9 cellular contexts compared by ENCODE assay signal in genomic region chr3:58173670-58174472, GRCh38. TPM values are rescaled to one million over a fixed set of nuclear protein-coding genes. Genes with fewer than 3 reads are reported as not detected.
DNase-seq lines count a peak whose midpoint lies in the region; ATAC-seq, FAIRE-seq and TF ChIP-seq lines count a peak whose summit lies in the region.
"Had no signal": no experiment of that assay in that cellular context is flagged by ENCODE, and none has a peak within 500 bp of the region (broad histone marks: within the 10 kb centered on the region; RNA-seq: fewer than 3 reads in every experiment).

No MANE protein-coding gene starts in this region.

- no peak for TF ChIP-seq POLR2A in GM12878 (IDR thresholded peaks at IDR 0.05; ENCODE audit: low read depth, low read length)

- H3K4me1 ChIP-seq in GM12878 (ENCODE audit: control insufficient read depth, insufficient read depth, low read length) (peaks cover 11% of the 10 kb centered on the region), lower lobe of right lung (peaks cover 50% of the 10 kb centered on the region)

- H3K9me3 ChIP-seq in AG04450 (ENCODE audit: control insufficient read depth, insufficient read depth, low read length): no peaks in the 10 kb centered on the region
- no peaks in the 10 kb centered on the region for H3K9me3 ChIP-seq in GM12878 (replicated peaks; ENCODE audit: control insufficient read depth, insufficient read depth, low read length)
- H3K9me3 ChIP-seq in lower lobe of right lung: no peaks in the 10 kb centered on the region
- H3K9me3 ChIP-seq: adrenal gland had no signal

- intact Hi-C loops in GM12878 (cut with micrococcal nuclease; ENCODE audit: unreplicated experiment) (loop anchor here (1.0 kb wide), 1 partner anchor 166 kb away; the partner anchor contains the start of gene FLNB), lower lobe of right lung (cut with DNase I) (no loop called here)

- RAD21 ChIA-PET in GM12878 (lab: Charles Lee; ENCODE audit: unreplicated experiment): interaction anchor here (0.7 to 1.5 kb wide), 7 partner anchors 43 to 211 kb away, joined by 3 to 6 read pairs (median 3); partner anchors contain the start of gene FLNB

- H3K4me3 ChIP-seq in AG04450 (ENCODE audit: low read depth, low read length) (no peak overlapping the region), GM12878 (no peak overlapping the region), lower lobe of right lung (no peak overlapping the region)
- H3K4me3 ChIP-seq: adrenal gland had no signal

- SMC1A ChIA-PET in GM12878 (lab: Charles Lee; ENCODE audit: uncharacterized antibody, unreplicated experiment): interaction anchor here (0.6 to 1.9 kb wide), 9 partner anchors 8 to 211 kb away, joined by 3 to 15 read pairs (median 4); partner anchors contain the start of gene FLNB

- no peak for TF ChIP-seq EP300 in GM12878 (IDR thresholded peaks at IDR 0.05; ENCODE audit: borderline replicate concordance in 1 of 2, control insufficient read depth in 1 of 2, low read depth in 2 of 2, low read length in 2 of 2)

- no peaks in the 10 kb centered on the region for H3K27me3 ChIP-seq in AG04450 (ENCODE audit: control insufficient read depth, insufficient read depth, low read length)
- H3K27me3 ChIP-seq in GM12878 (replicated peaks in 1 of 2; ENCODE audit: control insufficient read depth in 2 of 2, insufficient read depth in 2 of 2, low read length in 1 of 2): no peaks in the 10 kb centered on the region
- H3K27me3 ChIP-seq in lower lobe of right lung (ENCODE audit: low read depth): no peaks in the 10 kb centered on the region
- H3K27me3 ChIP-seq: adrenal gland had no signal

- 54% methylated on average over 12 of the region's 12 CpGs for WGBS in GM12878 (ENCODE audit: insufficient coverage, insufficient replicate concordance, low lambda C conversion rate, missing lambda C conversion rate)

- peak; percentile 74 for TF ChIP-seq RAD21 in GM12878 (IDR thresholded peaks at IDR 0.05; ENCODE audit: insufficient read depth, low read depth, low read length)

- no peak overlapping the region for H3K4me2 ChIP-seq in GM12878 (ENCODE audit: control insufficient read depth, insufficient read depth)

- in situ Hi-C loops in GM12878 (cut with MboI): no loop called here

- FAIRE-seq in GM12878 (lab: Jason Lieb, UNC): no peak

- peak; percentile 50 for ATAC-seq in GM18867 (IDR thresholded peaks at IDR 0.05; ENCODE audit: unreplicated experiment)
- ATAC-seq in GM12878: peak; percentile 58
- ATAC-seq in lower lobe of right lung: peak; percentile 14 to 24
- no peak for ATAC-seq in HG02884 (IDR thresholded peaks at IDR 0.05; ENCODE audit: unreplicated experiment)
- no peak for ATAC-seq in GM18858 (IDR thresholded peaks at IDR 0.05; ENCODE audit: unreplicated experiment)

- H3K79me2 ChIP-seq in GM12878 (ENCODE audit: control insufficient read depth, insufficient read depth, low read length): no peaks in the 10 kb centered on the region

- DNase-seq in AG04450 (ENCODE audit: low read depth, low spot score) (no peak), NCI-H69 (lab: John Stamatoyannopoulos, UW) (peak; percentile 63), GM12878 (ENCODE audit: low read depth, low spot score) (no peak), lower lobe of right lung (no peak), cerebellar cortex (ENCODE audit: low spot score) (no peak)

- BruUV-seq in GM12878 (replicated peaks; lab: Mats Ljungman, UMichigan): no TSS peak

- H2AFZ ChIP-seq in GM12878 (ENCODE audit: control insufficient read depth, low read depth, low read length): no peak overlapping the region

- POLR2A ChIA-PET in AG04450 (lab: Yijun Ruan, JAX) (no interaction called here), GM12878 (lab: Charles Lee) (no interaction called here)

- no peak overlapping the region for H3K27ac ChIP-seq in AG04450 (ENCODE audit: low read depth, low read length)
- H3K27ac ChIP-seq in GM12878 (ENCODE audit: control insufficient read depth, insufficient read depth): no peak overlapping the region
- peak overlapping the region; percentile 68 for H3K27ac ChIP-seq in lower lobe of right lung
- H3K27ac ChIP-seq: adrenal gland had no signal

- TF ChIP-seq CTCF in AG04450 (IDR thresholded peaks at IDR 0.05; ENCODE audit: low read depth, low read length) (peak; percentile 28), GM12878 (IDR thresholded peaks at IDR 0.05 in 2 of 3, conservative IDR thresholded peaks at IDR 0.05 in 1 of 3; ENCODE audit: control insufficient read depth in 2 of 3, extremely low read depth in 1 of 3, insufficient read depth in 1 of 3, low read depth in 3 of 3, low read length in 3 of 3) (peak; percentile 50 to 79 (median 66); a peak in 5 of 6 replicates), lower lobe of right lung (IDR thresholded peaks at IDR 0.05) (peak; percentile 14)

- H3K9ac ChIP-seq in GM12878 (ENCODE audit: control insufficient read depth, insufficient read depth, low read length): no peak overlapping the region

- CTCF ChIA-PET in AG04450 (lab: Charles Lee) (no interaction called here), GM12878 (lab: Yijun Ruan, JAX) (interaction anchor here (0.5 to 6.6 kb wide), 10 partner anchors 7 to 252 kb away, joined by 3 to 62 read pairs (median 4); partner anchors contain the start of genes FLNB, HTD2 and RPP14)

- no peaks in the 10 kb centered on the region for H4K20me1 ChIP-seq in GM12878 (ENCODE audit: control insufficient read depth, insufficient read depth)

- H3K36me3 ChIP-seq in GM12878 (ENCODE audit: control insufficient read depth in 2 of 2, insufficient read depth in 2 of 2, low read length in 1 of 2) (no peaks in the 10 kb centered on the region), lower lobe of right lung (peaks cover 18% of the 10 kb centered on the region)

TF ChIP-seq in GM12878, 131 proteins besides CTCF, POLR2A, EP300 and RAD21:
- TF ChIP-seq FOXM1 (IDR thresholded peaks at IDR 0.05; ENCODE audit: low read depth, low read length) (no peak), EED (IDR thresholded peaks at IDR 0.05; ENCODE audit: low read depth) (no peak), TCF3 (IDR thresholded peaks at IDR 0.05; ENCODE audit: borderline replicate concordance, insufficient read depth, low read depth, low read length) (0 out of 2 replicates have a peak, but pooled peaks have one; percentile 69), TCF12 (IDR thresholded peaks at IDR 0.05; ENCODE audit: low read depth, low read length) (0 out of 2 replicates have a peak, but pooled peaks have one; percentile 17), HSF1 (IDR thresholded peaks at IDR 0.05; ENCODE audit: low read depth, low read length) (no peak), PML (IDR thresholded peaks at IDR 0.05; ENCODE audit: low read length) (no peak), CBX5 (IDR thresholded peaks at IDR 0.05; ENCODE audit: low read depth) (no peak), SMC3 (IDR thresholded peaks at IDR 0.05; ENCODE audit: borderline replicate concordance, low read length) (peak; percentile 87)

RNA-seq across cellular contexts. Expression of gene DNASE1L3, which starts 36.9 kb away (rescaled TPM):
- polyA plus RNA-seq in AG04450 (2011; rRNA removed): not detected in 2 replicates
- not detected in 2 replicates for polyA minus RNA-seq in AG04450 (2011; rRNA and poly(A)+ RNA removed)
- total RNA-seq in GM12878 (2013; cell fraction: nucleolus; rRNA removed): 288 TPM in 2 replicates
- 3.2 and 6.0 TPM in 2 replicates for total RNA-seq in GM12878 (2014; rRNA removed)
- total RNA-seq in GM12878 (2014; rRNA removed; fragmentation: Illumina TruSeq; extraction: Trizol): 3.6 and 5.3 TPM in 2 replicates
- 3.7 and 4.4 TPM in 2 replicates for total RNA-seq in GM12878 (2021)
- 6.2 TPM for polyA plus RNA-seq in GM12878 (2011; ENCODE audit: low read depth)
- 72.1 and 84.4 TPM in 2 replicates for polyA plus RNA-seq in GM12878 (2011; rRNA removed)
- 43.3 and 48.4 TPM in 2 replicates for polyA plus RNA-seq in GM12878 (2011; cell fraction: cytosol; rRNA removed)
- 95.4 and 157 TPM in 2 replicates for polyA plus RNA-seq in GM12878 (2011; cell fraction: nucleus; rRNA removed)
- 12.3 and 19.0 TPM in 2 replicates for polyA plus RNA-seq in GM12878 (2012)
- 3.1 and 4.9 TPM in 2 replicates for polyA plus RNA-seq in GM12878 (2014; fragmentation: Illumina TruSeq; extraction: Trizol)
- 10 to 100 TPM; 10.6 to 11.1 TPM for polyA plus RNA-seq in GM12878 (2014; fragmentation: Nextera tagmentation; extraction: Ambion mirVana)
- 3.7 and 5.7 TPM in 2 replicates for polyA plus RNA-seq in GM12878 (2014; rRNA removed)
- 1 to 10 TPM; 7.7 TPM for polyA plus RNA-seq in GM12878 (2016; fragmentation: Nextera tagmentation; extraction: Ambion mirVana)
- 93.0 and 115 TPM in 2 replicates for polyA minus RNA-seq in GM12878 (2011; rRNA and poly(A)+ RNA removed)
- 16.8 and 21.7 TPM in 2 replicates for polyA minus RNA-seq in GM12878 (2011; cell fraction: cytosol; rRNA and poly(A)+ RNA removed)
- 63.7 and 75.3 TPM in 2 replicates for polyA minus RNA-seq in GM12878 (2011; cell fraction: nucleus; rRNA and poly(A)+ RNA removed)
- total RNA-seq in lower lobe of right lung: 12.0 TPM

Comparison
In these comparisons a context has a peak if more than half of its experiments do, and no peak if none do; other contexts are left out.
1. CTCF ChIP-seq: peak in every context shown above with its lines; median percentile 66 in GM12878; 28 in AG04450; 14 in lower lobe of right lung.
2. ATAC-seq: peak in GM18867 (single experiment), GM12878 (single experiment) and lower lobe of right lung (2 of 2); none in HG02884 (single experiment) and GM18858 (single experiment).